Comparison of ENCODE assay signal across 8 cellular contexts in the genomic region with DNA sequence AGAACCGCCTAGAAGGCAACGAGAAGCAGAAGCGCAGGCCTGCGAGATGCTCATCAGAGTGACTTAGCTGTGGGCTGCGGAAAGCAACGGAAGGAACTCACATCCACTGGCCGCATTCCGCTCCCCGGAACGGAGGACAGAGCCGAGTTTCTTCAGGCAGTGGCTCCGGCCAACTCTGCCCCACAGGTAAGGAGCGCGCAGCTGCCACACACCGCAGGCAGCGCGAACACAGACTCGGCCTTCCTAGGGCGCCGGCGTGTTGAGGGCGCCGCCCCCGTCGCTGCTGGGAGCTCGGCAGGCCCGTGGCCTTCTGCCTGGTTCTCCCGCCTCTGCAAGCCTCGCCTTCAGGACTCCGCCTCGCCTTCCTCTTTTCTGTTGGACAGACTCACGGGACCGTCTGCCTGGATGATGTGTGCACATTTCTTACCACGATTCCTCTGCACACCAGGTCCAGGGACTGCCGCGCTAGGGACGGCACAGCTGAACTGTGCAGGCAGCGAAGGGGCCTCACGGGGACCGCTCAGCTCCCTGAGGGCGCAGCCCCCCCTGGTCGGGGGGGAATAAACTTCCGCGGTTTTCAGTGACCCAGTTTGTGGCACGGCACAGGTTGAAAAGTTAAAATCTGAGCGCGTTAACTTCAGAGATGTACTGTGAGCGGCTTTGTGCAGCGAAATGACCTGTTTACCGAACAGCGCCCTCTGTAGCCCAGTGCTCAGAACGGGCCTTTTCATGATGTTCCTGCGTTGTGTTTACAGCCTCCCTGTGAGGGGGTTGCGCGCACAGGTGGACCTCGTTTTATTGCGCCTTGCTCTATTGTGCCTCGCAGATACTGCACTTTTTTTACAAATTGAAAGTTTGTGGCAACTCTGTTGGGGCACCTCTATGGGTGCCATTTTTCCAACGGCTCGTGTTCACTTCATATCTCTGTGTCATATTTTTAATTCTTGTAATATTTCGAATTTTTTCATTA. TPM values are rescaled to one million over a fixed set of nuclear protein-coding genes. Genes with fewer than 3 reads are reported as not detected.
DNase-seq lines count a peak whose midpoint lies in the region; ATAC-seq and TF ChIP-seq lines count a peak whose summit lies in the region.

No MANE protein-coding gene starts in this region.

- H3K4me3 ChIP-seq in duodenal mucosa (ENCODE audit: low read depth in 1 of 2, low read length in 2 of 2) (peak overlapping the region; percentile 84 to 88), liver (ENCODE audit: low read depth in 1 of 3, low read length in 3 of 3) (peak overlapping the region; percentile 59 to 77 (median 66))

- DNase-seq in AML-193 (lab: John Stamatoyannopoulos, UW) (peak; percentile 63 to 68), GM19238 (ENCODE audit: insufficient read length, low spot score) (peak; percentile 45), NCI-H526 treated with DMSO at 0.1 percent for 48 hours (lab: John Stamatoyannopoulos, UW) (peak; percentile 80)
- DNase-seq in activated CD4-positive, alpha-beta T cell treated with anti-CD3 and anti-CD28 coated beads, Interleukin-2, amount 50 U/mL, for 48 hours, result peak; percentile 81 to 88
- DNase-seq in stimulated activated CD4-positive, alpha-beta T cell treated with anti-CD3 and anti-CD28 coated beads, Interleukin-2, amount 100 ng/mL, for 48 hours, result peak; percentile 76 to 77

- no peak overlapping the region for H3K27ac ChIP-seq in duodenal mucosa (ENCODE audit: low read depth, low read length)
- peak overlapping the region; percentile 58 to 72 for H3K27ac ChIP-seq in liver (ENCODE audit: low read depth in 1 of 2, low read length in 2 of 2)

- H3K9ac ChIP-seq in duodenal mucosa (ENCODE audit: low read depth in 1 of 2, low read length in 2 of 2) (peak overlapping the region; percentile 62 to 74), liver (ENCODE audit: low read depth in 1 of 2, low read length in 2 of 2) (peak overlapping the region in 1 of 2 donors; percentile 67)

- no peaks in the 10 kb centered on the region for H3K9me3 ChIP-seq in duodenal mucosa (ENCODE audit: control insufficient read depth in 1 of 2, low read length in 2 of 2)
- no peaks in the 10 kb centered on the region for H3K9me3 ChIP-seq in liver (ENCODE audit: control insufficient read depth in 4 of 4, low read length in 3 of 4)

- peak; percentile 77 to 79 for TF ChIP-seq RAD21 in liver (IDR thresholded peaks at IDR 0.05)

- H3K4me1 ChIP-seq in duodenal mucosa (ENCODE audit: control insufficient read depth in 1 of 2, insufficient read depth in 2 of 2, low read length in 2 of 2) (peaks cover 3 to 13% of the 10 kb centered on the region in 2 donors), liver (ENCODE audit: control insufficient read depth in 4 of 4, insufficient read depth in 4 of 4, low read length in 3 of 4) (peaks cover 0 to 12% (median 7%) of the 10 kb centered on the region in 4 donors)

- 5% methylated on average over 61 of the region's 61 CpGs for WGBS in liver

- peak; percentile 69 for TF ChIP-seq CTCF in liver (IDR thresholded peaks at IDR 0.05; ENCODE audit: low read depth, low read length, missing input control)

- H3K27me3 ChIP-seq in duodenal mucosa (ENCODE audit: control insufficient read depth in 1 of 2, insufficient read depth in 2 of 2, low read length in 2 of 2), result no peaks in the 10 kb centered on the region
- H3K27me3 ChIP-seq in liver (ENCODE audit: control insufficient read depth in 4 of 4, insufficient read depth in 4 of 4, low read length in 3 of 4), result no peaks in the 10 kb centered on the region

- peak; percentile 74 for ATAC-seq in HG03442 (IDR thresholded peaks at IDR 0.05; ENCODE audit: unreplicated experiment)

- H3K36me3 ChIP-seq in duodenal mucosa (ENCODE audit: control insufficient read depth in 1 of 2, insufficient read depth in 2 of 2, low read length in 2 of 2) (no peaks in the 10 kb centered on the region), liver (ENCODE audit: control insufficient read depth in 4 of 4, insufficient read depth in 3 of 4, low read depth in 1 of 4, low read length in 3 of 4) (no peaks in the 10 kb centered on the region)

TF ChIP-seq in liver, 16 proteins besides CTCF, POLR2A, EP300 and RAD21:
- peak; percentile 25 for TF ChIP-seq TAF1 (conservative IDR thresholded peaks at IDR 0.05)
- TF ChIP-seq EGR1 (IDR thresholded peaks at IDR 0.05; ENCODE audit: low read depth in 2 of 2), result no peak
- no peak for TF ChIP-seq MAX (IDR thresholded peaks at IDR 0.05)
- peak; percentile 12 for TF ChIP-seq YY1 (IDR thresholded peaks at IDR 0.05)
- peak in 1 of 2 donors; percentile 40 for TF ChIP-seq RXRA (IDR thresholded peaks at IDR 0.05)
- TF ChIP-seq GABPA (IDR thresholded peaks at IDR 0.05 in 1 of 2, conservative IDR thresholded peaks at IDR 0.05 in 1 of 2), result no peak
- no peak for TF ChIP-seq HNF4G (IDR thresholded peaks at IDR 0.05)
- peak; percentile 29 for TF ChIP-seq SP1 (IDR thresholded peaks at IDR 0.05)
- peak; percentile 26 for TF ChIP-seq FOXA2 (IDR thresholded peaks at IDR 0.05)
- no peak for TF ChIP-seq REST (IDR thresholded peaks at IDR 0.05)
- TF ChIP-seq ATF3 (IDR thresholded peaks at IDR 0.05), result no peak

RNA-seq across cellular contexts. Expression of gene TCP10L, which starts 15.8 kb away (rescaled TPM):
- total RNA-seq in liver, result 1 to 10 TPM; 1.1 to 1.9 TPM
- 1 to 10 TPM; 3.7 to 8.0 TPM for polyA plus RNA-seq in liver

RNA-seq across cellular contexts. Expression of gene CFAP298, which starts 42.6 kb away (rescaled TPM):
- 10 to 100 TPM; 13.1 to 14.8 TPM for total RNA-seq in liver
- polyA plus RNA-seq in liver, result 10 to 100 TPM; 15.7 to 19.8 TPM
